17 cellular contexts compared by ENCODE assay signal in the genomic region with DNA sequence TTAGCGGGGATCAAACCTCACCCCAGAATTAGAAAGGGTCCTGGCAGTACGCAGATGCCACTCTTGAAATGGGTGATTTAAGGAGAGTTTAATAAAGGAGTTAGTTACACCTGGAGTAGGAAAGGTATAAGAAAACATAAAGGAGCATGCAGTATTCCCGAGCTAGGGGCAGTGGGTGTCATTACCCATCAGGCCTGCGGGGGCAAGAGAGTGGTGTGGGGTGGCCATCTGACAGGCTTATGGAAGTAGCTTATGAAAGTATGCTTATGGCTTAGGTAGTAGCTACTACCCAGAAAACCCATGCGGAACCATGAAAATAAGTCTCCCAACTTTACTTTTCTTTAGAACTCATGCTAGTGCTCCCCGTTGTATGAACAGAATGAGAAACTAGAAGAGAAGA.
A peak's percentile ranks its signal among the peaks of the same experiment; 100 is the strongest.
DNase-seq lines count a peak whose midpoint lies in the region; ATAC-seq and TF ChIP-seq lines count a peak whose summit lies in the region.
"Had no signal": no experiment of that assay in that cellular context is flagged by ENCODE, and none has a peak within 500 bp of the region (broad histone marks: within the 10 kb centered on the region; RNA-seq: fewer than 3 reads in every experiment).

No MANE protein-coding gene starts in this region.

- H3K4me3 Mint-ChIP-seq in WTC11 = no peak overlapping the region
- H3K4me3 Mint-ChIP-seq: central memory CD8-positive, alpha-beta T cell; natural killer cell had no signal

- no peak overlapping the region for H3K4me2 ChIP-seq in DND-41 (ENCODE audit: insufficient read depth, low read length)

- H3K27me3 Mint-ChIP-seq in WTC11 (ENCODE audit: low read depth) = no peaks in the 10 kb centered on the region
- H3K27me3 Mint-ChIP-seq: central memory CD8-positive, alpha-beta T cell had no signal

- no peak overlapping the region for H3K27ac ChIP-seq in DND-41 (ENCODE audit: low read length)
- H3K27ac ChIP-seq in stomach = no peak overlapping the region
- H3K27ac ChIP-seq in tibial artery = no peak overlapping the region
- H3K27ac ChIP-seq: esophagus muscularis mucosa, thoracic aorta had no signal

- peaks cover 12% of the 10 kb centered on the region for H3K9me3 Mint-ChIP-seq in WTC11

- H3K4me3 ChIP-seq in DND-41 (ENCODE audit: low read depth in 1 of 2, low read length in 2 of 2) = no peak overlapping the region
- no peak overlapping the region for H3K4me3 ChIP-seq in stomach
- H3K4me3 ChIP-seq in tibial artery = no peak overlapping the region
- H3K4me3 ChIP-seq: esophagus muscularis mucosa, thoracic aorta had no signal

- DNase-seq in DND-41 (no peak), WTC11 (ENCODE audit: low spot score) (peak; percentile 46), islet precursor cell (peak; percentile 58), stomach (no peak), tibial artery (no peak), UCSD-AML1 (lab: John Stamatoyannopoulos, UW; ENCODE audit: unreplicated experiment) (no peak), posterior cingulate gyrus (no peak)
- DNase-seq: activated CD4-positive, alpha-beta T cell treated with anti-CD3 and anti-CD28 coated beads, Interleukin-2, amount 50 U/mL, for 48 hours; activated naive CD4-positive, alpha-beta T cell; HCEC 1CT; natural killer cell; OCI-M1; T-helper 1 cell had no signal

- no peaks in the 10 kb centered on the region for H3K79me2 ChIP-seq in DND-41 (ENCODE audit: insufficient read depth, low read length)

- CTCF ChIA-PET in WTC11 (lab: Charles Lee) = interaction anchor here (0.5 to 1.3 kb wide), 9 partner anchors 9 to 745 kb away, joined by 3 to 9 read pairs (median 4); partner anchors contain the start of genes MBD5 and ORC4

- POLR2A ChIA-PET in WTC11 (lab: Charles Lee) = no interaction called here

- H3K27me3 ChIP-seq in DND-41 (ENCODE audit: insufficient read depth, low read length, poor library complexity) = no peaks in the 10 kb centered on the region
- no peaks in the 10 kb centered on the region for H3K27me3 ChIP-seq in stomach
- H3K27me3 ChIP-seq in tibial artery = no peaks in the 10 kb centered on the region
- H3K27me3 ChIP-seq: esophagus muscularis mucosa had no signal

- no peak overlapping the region for H2AFZ ChIP-seq in DND-41 (ENCODE audit: low read depth, low read length)

- H3K9me3 ChIP-seq in DND-41 (ENCODE audit: insufficient read depth, low read length, severe bottlenecking) = no peaks in the 10 kb centered on the region
- H3K9me3 ChIP-seq in stomach = no peaks in the 10 kb centered on the region
- no peaks in the 10 kb centered on the region for H3K9me3 ChIP-seq in tibial artery
- H3K9me3 ChIP-seq: esophagus muscularis mucosa, thoracic aorta had no signal

- 0 out of 2 replicates have a peak, but pooled peaks cover 3% of the 10 kb centered on the region for H3K4me1 Mint-ChIP-seq in WTC11
- H3K4me1 Mint-ChIP-seq: central memory CD8-positive, alpha-beta T cell had no signal

- H3K36me3 ChIP-seq in DND-41 (ENCODE audit: insufficient read depth, low read length) (no peaks in the 10 kb centered on the region), stomach (no peaks in the 10 kb centered on the region), tibial artery (no peaks in the 10 kb centered on the region)
- H3K36me3 ChIP-seq: esophagus muscularis mucosa, thoracic aorta had no signal

- peak; percentile 63; the same call in 2 of the 3 replicates for ATAC-seq in DND-41 (ENCODE audit: insufficient read depth, low read depth)
- peak; percentile 55 for ATAC-seq in HG02759 (IDR thresholded peaks at IDR 0.05; ENCODE audit: unreplicated experiment)
- ATAC-seq in WTC11 = peak; percentile 97
- ATAC-seq: natural killer cell had no signal

- TF ChIP-seq EP300 in stomach (IDR thresholded peaks at IDR 0.05) = no peak

- WGBS in stomach, 5 donors = 80 to 96% (median 90%) methylated on average over 6 of the region's 6 CpGs

- no peak overlapping the region for H3K9ac ChIP-seq in DND-41 (ENCODE audit: low read depth, low read length)

- H3K4me1 ChIP-seq in DND-41 (ENCODE audit: insufficient read depth, low read length) = no peaks in the 10 kb centered on the region
- peaks cover 0 to 8% (median 0%) of the 10 kb centered on the region in 4 donors for H3K4me1 ChIP-seq in stomach
- H3K4me1 ChIP-seq in tibial artery = peaks cover 0 to 6% (median 0%) of the 10 kb centered on the region in 4 donors

- no peak overlapping the region for H3K27ac Mint-ChIP-seq in WTC11
- H3K27ac Mint-ChIP-seq: natural killer cell had no signal

- no peak for TF ChIP-seq POLR2A in stomach (IDR thresholded peaks at IDR 0.05)

- no peaks in the 10 kb centered on the region for H4K20me1 ChIP-seq in DND-41 (ENCODE audit: insufficient read depth, low read length)

- intact Hi-C loops in stomach (cut with DNase I; ENCODE audit: low total_unique reads) = no loop called here
- intact Hi-C loops in tibial artery (cut with DNase I; ENCODE audit: low total_unique reads) = no loop called here
- intact Hi-C loops in posterior cingulate gyrus (cut with DNase I) = no loop called here

- no peaks in the 10 kb centered on the region for H3K36me3 Mint-ChIP-seq in WTC11
- H3K36me3 Mint-ChIP-seq: natural killer cell had no signal

- TF ChIP-seq CTCF in DND-41 (IDR thresholded peaks at IDR 0.05; ENCODE audit: borderline replicate concordance, extremely low read depth, low read length, poor library complexity, severe bottlenecking) = peak; percentile 31
- peak; percentile 38; the same call in 1 of the 2 replicates for TF ChIP-seq CTCF in WTC11 (IDR thresholded peaks at IDR 0.05)
- TF ChIP-seq CTCF in stomach (IDR thresholded peaks at IDR 0.05) = peak in 1 of 7 experiments; percentile 8
- TF ChIP-seq CTCF in tibial artery (IDR thresholded peaks at IDR 0.05) = no peak

TF ChIP-seq in WTC11, 78 proteins besides CTCF, POLR2A, EP300 and RAD21 (continues in another document):
- TF ChIP-seq ZNF671 (CRISPR knock-in tag; IDR thresholded peaks at IDR 0.05) = no peak
- TF ChIP-seq, protein P1, sequence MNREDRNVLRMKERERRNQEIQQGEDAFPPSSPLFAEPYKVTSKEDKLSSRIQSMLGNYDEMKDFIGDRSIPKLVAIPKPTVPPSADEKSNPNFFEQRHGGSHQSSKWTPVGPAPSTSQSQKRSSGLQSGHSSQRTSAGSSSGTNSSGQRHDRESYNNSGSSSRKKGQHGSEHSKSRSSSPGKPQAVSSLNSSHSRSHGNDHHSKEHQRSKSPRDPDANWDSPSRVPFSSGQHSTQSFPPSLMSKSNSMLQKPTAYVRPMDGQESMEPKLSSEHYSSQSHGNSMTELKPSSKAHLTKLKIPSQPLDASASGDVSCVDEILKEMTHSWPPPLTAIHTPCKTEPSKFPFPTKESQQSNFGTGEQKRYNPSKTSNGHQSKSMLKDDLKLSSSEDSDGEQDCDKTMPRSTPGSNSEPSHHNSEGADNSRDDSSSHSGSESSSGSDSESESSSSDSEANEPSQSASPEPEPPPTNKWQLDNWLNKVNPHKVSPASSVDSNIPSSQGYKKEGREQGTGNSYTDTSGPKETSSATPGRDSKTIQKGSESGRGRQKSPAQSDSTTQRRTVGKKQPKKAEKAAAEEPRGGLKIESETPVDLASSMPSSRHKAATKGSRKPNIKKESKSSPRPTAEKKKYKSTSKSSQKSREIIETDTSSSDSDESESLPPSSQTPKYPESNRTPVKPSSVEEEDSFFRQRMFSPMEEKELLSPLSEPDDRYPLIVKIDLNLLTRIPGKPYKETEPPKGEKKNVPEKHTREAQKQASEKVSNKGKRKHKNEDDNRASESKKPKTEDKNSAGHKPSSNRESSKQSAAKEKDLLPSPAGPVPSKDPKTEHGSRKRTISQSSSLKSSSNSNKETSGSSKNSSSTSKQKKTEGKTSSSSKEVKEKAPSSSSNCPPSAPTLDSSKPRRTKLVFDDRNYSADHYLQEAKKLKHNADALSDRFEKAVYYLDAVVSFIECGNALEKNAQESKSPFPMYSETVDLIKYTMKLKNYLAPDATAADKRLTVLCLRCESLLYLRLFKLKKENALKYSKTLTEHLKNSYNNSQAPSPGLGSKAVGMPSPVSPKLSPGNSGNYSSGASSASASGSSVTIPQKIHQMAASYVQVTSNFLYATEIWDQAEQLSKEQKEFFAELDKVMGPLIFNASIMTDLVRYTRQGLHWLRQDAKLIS (CRISPR knock-in tag; IDR thresholded peaks at IDR 0.05; ENCODE audit: borderline replicate concordance) = no peak
- TF ChIP-seq RORB (CRISPR knock-in tag; IDR thresholded peaks at IDR 0.05) = no peak
- no peak for TF ChIP-seq NFYB (CRISPR knock-in tag; conservative IDR thresholded peaks at IDR 0.05; ENCODE audit: low read depth)
- TF ChIP-seq ZBTB21 (CRISPR knock-in tag; IDR thresholded peaks at IDR 0.05; ENCODE audit: borderline replicate concordance) = no peak
- TF ChIP-seq GABPB1 (CRISPR knock-in tag; IDR thresholded peaks at IDR 0.05) = no peak
- no peak for TF ChIP-seq OVOL2 (CRISPR knock-in tag; IDR thresholded peaks at IDR 0.05; ENCODE audit: borderline replicate concordance)
- TF ChIP-seq GRHL2 (CRISPR knock-in tag; IDR thresholded peaks at IDR 0.05; ENCODE audit: insufficient replicate concordance, severe bottlenecking) = no peak
- no peak for TF ChIP-seq JAZF1 (CRISPR knock-in tag; IDR thresholded peaks at IDR 0.05)
- no peak for TF ChIP-seq TP53 (CRISPR knock-in tag; IDR thresholded peaks at IDR 0.05)
- TF ChIP-seq ELF4 (CRISPR knock-in tag; IDR thresholded peaks at IDR 0.05; ENCODE audit: low read depth) = no peak
- TF ChIP-seq, protein P2, sequence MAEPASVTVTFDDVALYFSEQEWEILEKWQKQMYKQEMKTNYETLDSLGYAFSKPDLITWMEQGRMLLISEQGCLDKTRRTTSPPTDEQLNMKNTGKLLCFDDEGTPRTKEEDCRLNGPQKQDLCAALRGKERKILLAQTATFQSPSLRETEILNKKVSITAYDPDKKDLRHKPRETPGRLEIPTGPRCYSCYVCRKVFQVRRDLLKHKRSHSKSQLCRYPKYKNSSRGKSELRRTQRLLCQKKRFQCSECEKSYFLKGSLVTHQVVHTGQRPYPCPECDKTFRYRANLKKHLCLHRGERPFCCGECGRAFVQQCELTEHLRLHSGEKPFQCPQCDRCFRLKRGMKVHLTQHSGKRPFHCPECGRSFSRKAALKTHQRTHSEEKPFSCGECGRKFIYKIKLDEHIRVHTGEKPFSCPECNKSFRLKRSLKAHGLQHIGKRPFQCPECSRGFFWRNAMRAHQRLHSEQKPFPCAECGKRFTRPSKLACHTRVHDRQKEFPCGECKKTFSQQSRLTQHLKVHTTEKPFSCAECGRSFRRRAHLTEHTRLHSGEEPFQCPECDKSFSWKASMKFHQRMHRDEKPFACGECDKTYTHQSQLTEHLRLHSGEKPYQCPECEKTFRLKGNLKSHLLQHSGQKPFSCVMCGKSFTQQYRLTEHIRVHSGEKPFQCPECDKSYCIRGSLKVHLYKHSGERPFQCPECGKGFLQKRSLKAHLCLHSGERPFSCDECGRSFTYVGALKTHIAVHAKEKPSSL (CRISPR knock-in tag; conservative IDR thresholded peaks at IDR 0.05) = no peak

Comparison
In these comparisons a context has a peak if more than half of its experiments do, and no peak if none do; other contexts are left out.
1. DNase-seq: peak in WTC11 (single experiment) and islet precursor cell (single experiment); none in DND-41 (single experiment), stomach (single experiment), tibial artery (0 of 2), UCSD-AML1 (single experiment) and posterior cingulate gyrus (0 of 10).
2. CTCF ChIP-seq: peak in DND-41 (single experiment) and WTC11 (single experiment); none in tibial artery (0 of 2).
3. Peak in every context shown above with its lines, with median percentiles within 50 percentile points of each other: ATAC-seq.